23 cellular contexts compared by ENCODE assay signal in genomic region chr3:13024274-13024863, GRCh38. TPM values are rescaled to one million over a fixed set of nuclear protein-coding genes. Genes with fewer than 3 reads are reported as not detected.
DNase-seq lines count a peak whose midpoint lies in the region; ATAC-seq, FAIRE-seq and TF ChIP-seq lines count a peak whose summit lies in the region.
"Had no signal": no experiment of that assay in that cellular context is flagged by ENCODE, and none has a peak within 500 bp of the region (broad histone marks: within the 10 kb centered on the region; RNA-seq: fewer than 3 reads in every experiment).

No MANE protein-coding gene starts in this region.

- H3K9ac ChIP-seq in K562 (ENCODE audit: insufficient read depth in 1 of 2, low read depth in 2 of 2, low read length in 2 of 2) (no peak overlapping the region), neural progenitor cell (no peak overlapping the region)

- no peak overlapping the region for H3K4me3 ChIP-seq in K562
- H3K4me3 ChIP-seq in neural progenitor cell, result no peak overlapping the region
- H3K4me3 ChIP-seq: SJCRH30, stomach had no signal

- no TSS peak for BruUV-seq in K562 (replicated peaks; lab: Mats Ljungman, UMichigan)

- in situ Hi-C loops in K562 (cut with MboI), result no loop called here

- H3K4me1 Mint-ChIP-seq in neural progenitor cell, result peaks cover 42% of the 10 kb centered on the region

- no peak for TF ChIP-seq EP300 in K562 (IDR thresholded peaks at IDR 0.05; ENCODE audit: low read length)

- H3K27ac Mint-ChIP-seq in neural progenitor cell, result peak overlapping the region; percentile 15
- H3K27ac Mint-ChIP-seq: T-cell had no signal

- H3K4me1 ChIP-seq in K562 (replicated peaks in 1 of 2; ENCODE audit: control insufficient read depth in 2 of 2, insufficient read depth in 2 of 2, low read length in 2 of 2) (peaks cover 0 to 30% of the 10 kb centered on the region in 2 experiments; a peak in 3 of 5 replicates), neural progenitor cell (peaks cover 52% of the 10 kb centered on the region)

- FAIRE-seq in K562 (lab: Jason Lieb, UNC) (no peak), urothelium cell line (lab: Jason Lieb, UNC) (peak; percentile 42)
- FAIRE-seq: A204.1, endothelial cell of umbilical vein, GM18507, RCC 7860, TTC549 had no signal

- ATAC-seq in left cardiac atrium (no peak), K562 (no peak)
- ATAC-seq: T-cell had no signal

- H3K27me3 ChIP-seq in K562 (ENCODE audit: control insufficient read depth in 2 of 2, insufficient read depth in 2 of 2, low read length in 2 of 2) (peaks cover 11 to 23% of the 10 kb centered on the region in 2 experiments; a peak in 4 of 5 replicates), neural progenitor cell (no peaks in the 10 kb centered on the region)
- H3K27me3 ChIP-seq: SJCRH30, stomach had no signal

- H3K9me3 Mint-ChIP-seq in neural progenitor cell, result no peaks in the 10 kb centered on the region
- H3K9me3 Mint-ChIP-seq: T-cell had no signal

- H3K27me3 Mint-ChIP-seq in neural progenitor cell (ENCODE audit: insufficient read depth, low read depth), result peaks cover 8% of the 10 kb centered on the region
- H3K27me3 Mint-ChIP-seq: T-cell had no signal

- TF ChIP-seq RAD21 in K562 (CRISPR knock-in tag; conservative IDR thresholded peaks at IDR 0.05 in 1 of 2, IDR thresholded peaks at IDR 0.05 in 1 of 2), result no peak

- TF ChIP-seq CTCF in K562 (IDR thresholded peaks at IDR 0.05 in 2 of 3, conservative IDR thresholded peaks at IDR 0.05 in 1 of 3; ENCODE audit: insufficient read depth in 2 of 3, low read depth in 1 of 3, low read length in 3 of 3) (no peak), neural progenitor cell (IDR thresholded peaks at IDR 0.05) (no peak)

- H3K36me3 ChIP-seq in K562 (ENCODE audit: control insufficient read depth, insufficient read depth, low read length), result no peaks in the 10 kb centered on the region
- H3K36me3 ChIP-seq in neural progenitor cell, result no peaks in the 10 kb centered on the region
- H3K36me3 ChIP-seq: SJCRH30, stomach had no signal

- H3K9me1 ChIP-seq in K562 (ENCODE audit: control insufficient read depth, insufficient read depth, low read length), result no peaks in the 10 kb centered on the region

- H3K4me3 Mint-ChIP-seq in neural progenitor cell, result no peak overlapping the region
- H3K4me3 Mint-ChIP-seq: T-cell had no signal

- no peaks in the 10 kb centered on the region for H3K36me3 Mint-ChIP-seq in neural progenitor cell
- H3K36me3 Mint-ChIP-seq: T-cell had no signal

- intact Hi-C loops in left cardiac atrium (cut with DNase I) (no loop called here), cardiac septum (cut with DNase I) (no loop called here), K562 (cut with micrococcal nuclease) (no loop called here)

- 5% methylated on average over 6 of the region's 6 CpGs for WGBS in K562 (ENCODE audit: insufficient coverage, low coverage, missing lambda C conversion rate)

- no peaks in the 10 kb centered on the region for H3K79me2 ChIP-seq in K562 (ENCODE audit: control insufficient read depth, insufficient read depth, low read length)
- H3K79me2 ChIP-seq in neural progenitor cell (ENCODE audit: low read depth), result no peaks in the 10 kb centered on the region

- H3K9me3 ChIP-seq in K562 (replicated peaks; ENCODE audit: control insufficient read depth, insufficient read depth, low read depth, low read length) (no peaks in the 10 kb centered on the region), neural progenitor cell (ENCODE audit: low read depth) (no peaks in the 10 kb centered on the region)
- H3K9me3 ChIP-seq: SJCRH30, stomach had no signal

- H2AFZ ChIP-seq in K562 (ENCODE audit: low read depth, low read length), result no peak overlapping the region
- H2AFZ ChIP-seq in neural progenitor cell (replicated peaks), result no peak overlapping the region

- DNase-seq in left cardiac atrium, result peak; percentile 4
- DNase-seq in cardiac septum (ENCODE audit: low spot score), result no peak
- no peak for DNase-seq in K562 (ENCODE audit: extremely low read depth in 1 of 4, low spot score in 3 of 4)
- DNase-seq in neural progenitor cell (ENCODE audit: low spot score), result no peak
- DNase-seq in urothelium cell line (ENCODE audit: low spot score), result no peak
- no peak for DNase-seq in DMS79 (lab: John Stamatoyannopoulos, UW)
- DNase-seq in NCI-H446 (lab: John Stamatoyannopoulos, UW), result no peak
- no peak for DNase-seq in activated CD4-positive, CD25-positive, alpha-beta regulatory T cell treated with anti-CD3 and anti-CD28 coated beads, Interleukin-2, amount 50 U/mL, for 72 hours
- DNase-seq: activated CD4-positive, alpha-beta T cell treated with anti-CD3 and anti-CD28 coated beads for 1 hour; activated T-cell treated with anti-CD3 and anti-CD28 coated beads, Interleukin-2, amount 50 U/mL, for 1 hour; GF-D8; Karpas-422; NCI-H187; NCI-H2171 treated with DMSO at 0.1 percent for 48 hours; stimulated activated CD4-positive, alpha-beta T cell treated with anti-CD3 and anti-CD28 coated beads, Interleukin-4, amount 100 ng/mL, for 4 hours; stomach; T-cell had no signal

- H3K27ac ChIP-seq in K562 (ENCODE audit: extremely low read depth, low read depth, low read length), result no peak overlapping the region
- H3K27ac ChIP-seq in neural progenitor cell, result no peak overlapping the region
- H3K27ac ChIP-seq: stomach had no signal

- H3F3A ChIP-seq in neural progenitor cell (ENCODE audit: low read depth), result peaks cover 23% of the 10 kb centered on the region

- no peak for TF ChIP-seq POLR2A in K562 (conservative IDR thresholded peaks at IDR 0.05)

- POLR2A ChIA-PET in K562 (lab: Yijun Ruan, JAX), result interaction anchor here (1.0 kb wide), 1 partner anchor 8 kb away, joined by 3 read pairs; no protein-coding TSS in a partner anchor

- H4K20me1 ChIP-seq in K562 (replicated peaks; ENCODE audit: control insufficient read depth, insufficient read depth, low read length) (peaks cover 14% of the 10 kb centered on the region; the same call in 1 of the 2 replicates), neural progenitor cell (ENCODE audit: low read depth) (no peaks in the 10 kb centered on the region)

- H3K4me2 ChIP-seq in K562 (ENCODE audit: insufficient read depth, low read length), result no peak overlapping the region
- no peak overlapping the region for H3K4me2 ChIP-seq in neural progenitor cell

- CTCF ChIA-PET in K562 (lab: Yijun Ruan, JAX; ENCODE audit: low intra/inter-chr PET ratio), result no interaction called here

TF ChIP-seq in K562, 482 proteins besides CTCF, POLR2A, EP300 and RAD21 (continues in another document):
- TF ChIP-seq HDGF (IDR thresholded peaks at IDR 0.05) (no peak), MTA2 (IDR thresholded peaks at IDR 0.05; ENCODE audit: low read depth) (no peak), JUNB (CRISPR knock-in tag; conservative IDR thresholded peaks at IDR 0.05) (no peak), TCF7 (IDR thresholded peaks at IDR 0.05; ENCODE audit: borderline replicate concordance) (no peak), RBM25 (IDR thresholded peaks at IDR 0.05; ENCODE audit: low read depth, low read length, severe bottlenecking) (no peak), PKNOX1 (IDR thresholded peaks at IDR 0.05) (peak; percentile 46; the same call in 1 of the 2 replicates), SNIP1 (IDR thresholded peaks at IDR 0.05; ENCODE audit: low read depth) (no peak), HDAC6 (IDR thresholded peaks at IDR 0.05; ENCODE audit: low read depth, low read length) (no peak), LARP7 (IDR thresholded peaks at IDR 0.05) (0 out of 2 replicates have a peak, but pooled peaks have one; percentile 46), EGR1 (conservative IDR thresholded peaks at IDR 0.05) (peak; percentile 19; the same call in 1 of the 2 replicates), EHMT2 (IDR thresholded peaks at IDR 0.05) (peak; percentile 51; the same call in 1 of the 2 replicates)

RNA-seq across cellular contexts. Expression of gene IQSEC1, which starts 48.9 kb away (rescaled TPM):
- 10 to 100 TPM; 58.8 to 73.7 TPM for total RNA-seq in left cardiac atrium
- 59.7 TPM for total RNA-seq in cardiac septum
- total RNA-seq in K562 (2011; cell fraction: chromatin; rRNA removed; ENCODE audit: low replicate concordance), result 36.0 and 90.4 TPM in 2 replicates
- 51.7 and 55.4 TPM in 2 replicates for total RNA-seq in K562 (2011; cell fraction: nucleolus; rRNA removed)
- total RNA-seq in K562 (2011; cell fraction: nucleoplasm; rRNA removed), result 35.6 and 39.8 TPM in 2 replicates
- 13.3 and 18.0 TPM in 2 replicates for total RNA-seq in K562 (2014; rRNA removed)
- 3.8 and 4.8 TPM in 2 replicates for total RNA-seq in K562 (2014; rRNA removed; fragmentation: Illumina TruSeq; extraction: Trizol)
- 5.2 and 6.4 TPM in 2 replicates for total RNA-seq in K562 (2015; rRNA removed; fragmentation: Illumina TruSeq; extraction: Trizol)
- 37.1 and 39.0 TPM in 2 replicates for total RNA-seq in K562 (2021)
- polyA plus RNA-seq in K562 (2011; rRNA removed), result 6.8 and 8.4 TPM in 2 replicates
- polyA plus RNA-seq in K562 (2011; cell fraction: cytosol; rRNA removed), result 5.8 and 6.7 TPM in 2 replicates
- 29.7 and 45.3 TPM in 2 replicates for polyA plus RNA-seq in K562 (2011; cell fraction: nucleus; rRNA removed)
- 15.4 and 16.4 TPM in 2 replicates for polyA plus RNA-seq in K562 (2012)
- polyA plus RNA-seq in K562 (2014; fragmentation: Illumina TruSeq; extraction: Trizol), result 16.9 and 19.0 TPM in 2 replicates
- under 1 TPM; 0.56 to 0.79 TPM for polyA plus RNA-seq in K562 (2014; fragmentation: Nextera tagmentation; extraction: Ambion mirVana)
- polyA plus RNA-seq in K562 (2014; rRNA removed), result 14.2 and 15.1 TPM in 2 replicates
- polyA minus RNA-seq in K562 (2011; rRNA and poly(A)+ RNA removed), result 8.4 and 9.3 TPM in 2 replicates
- 17.1 and 22.1 TPM in 2 replicates for polyA minus RNA-seq in K562 (2011; cell fraction: cytosol; rRNA and poly(A)+ RNA removed)
- 46.3 and 58.3 TPM in 2 replicates for polyA minus RNA-seq in K562 (2011; cell fraction: nucleus; rRNA and poly(A)+ RNA removed)
- total RNA-seq in neural progenitor cell (ENCODE audit: low replicate concordance), result 8.9 and 19.7 TPM in 2 replicates
